16 cellular contexts compared by ENCODE assay signal in the genomic region with DNA sequence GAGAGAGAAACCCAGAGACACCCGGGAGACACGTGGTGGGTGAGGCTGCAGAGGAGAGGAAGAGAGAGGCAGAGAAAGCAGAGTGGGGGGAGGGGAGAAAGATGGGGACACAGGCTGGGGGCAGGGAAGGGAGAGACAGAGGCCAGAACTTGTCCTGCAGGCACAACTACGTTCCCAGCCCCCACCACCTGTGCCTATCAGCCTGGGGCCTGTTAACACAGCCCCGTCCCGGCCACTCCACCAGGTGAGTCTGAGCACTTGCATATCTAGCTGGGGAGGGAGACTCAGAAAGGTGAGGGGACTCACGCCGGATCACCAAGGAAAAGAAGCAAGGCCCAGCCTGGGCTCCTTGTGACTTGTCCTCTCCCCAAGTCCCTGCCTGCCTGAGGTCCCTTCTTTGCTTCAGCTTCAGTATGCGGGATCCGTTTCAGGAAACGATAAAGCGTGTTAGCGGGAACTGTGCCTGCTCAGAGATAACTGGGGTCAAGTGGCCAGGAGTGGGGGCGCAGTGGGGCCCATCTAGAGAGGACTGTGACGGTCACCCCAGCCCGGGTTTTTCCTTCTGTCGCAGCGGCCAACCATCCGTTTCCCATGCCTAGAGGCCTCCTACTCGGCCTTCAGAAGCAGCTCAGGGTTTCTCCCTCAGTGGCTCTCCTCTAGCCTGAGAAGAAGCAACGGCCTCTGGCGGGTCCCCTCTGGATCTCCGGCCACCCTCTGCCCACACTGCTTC. TPM values are rescaled to one million over a fixed set of nuclear protein-coding genes. Genes with fewer than 3 reads are reported as not detected.
DNase-seq lines count a peak whose midpoint lies in the region; ATAC-seq and TF ChIP-seq lines count a peak whose summit lies in the region.
"Had no signal": no experiment of that assay in that cellular context is flagged by ENCODE, and none has a peak within 500 bp of the region (broad histone marks: within the 10 kb centered on the region; RNA-seq: fewer than 3 reads in every experiment).

No MANE protein-coding gene starts in this region.

- H3K27ac ChIP-seq in Panc1 (ENCODE audit: low read length), result peak overlapping the region; percentile 46; the same call in 1 of the 2 replicates
- H3K27ac ChIP-seq in neural progenitor cell, result peak overlapping the region; percentile 33
- H3K27ac ChIP-seq: spleen, testis had no signal

- H3K4me3 ChIP-seq in Panc1 (ENCODE audit: low read depth in 2 of 2, low read length in 2 of 2) (no peak overlapping the region), iPS-18c (ENCODE audit: insufficient read depth, low read depth, low read length) (peak overlapping the region; percentile 6; the same call in 1 of the 2 replicates), neural progenitor cell (no peak overlapping the region), MG63 (no peak overlapping the region)
- H3K4me3 ChIP-seq: spleen, testis had no signal

- ATAC-seq in Panc1, result peak; percentile 37; the same call in 1 of the 2 replicates
- ATAC-seq: activated T-cell treated with anti-CD3 and anti-CD28 coated beads, Interleukin-2, amount 50 U/mL, for 4 hours had no signal

- POLR2A ChIA-PET in Panc1 (lab: Charles Lee), result no interaction called here

- no peak overlapping the region for H3K9ac ChIP-seq in neural progenitor cell

- no peaks in the 10 kb centered on the region for H3K36me3 ChIP-seq in Panc1 (ENCODE audit: control insufficient read depth, insufficient read depth, low read length)
- H3K36me3 ChIP-seq in neural progenitor cell, result no peaks in the 10 kb centered on the region
- H3K36me3 ChIP-seq in MG63, result no peaks in the 10 kb centered on the region
- H3K36me3 ChIP-seq: spleen had no signal

- H3K27me3 ChIP-seq in Panc1 (ENCODE audit: control insufficient read depth, insufficient read depth, low read length) (no peaks in the 10 kb centered on the region), neural progenitor cell (no peaks in the 10 kb centered on the region), MG63 (no peaks in the 10 kb centered on the region)
- H3K27me3 ChIP-seq: testis had no signal

- CTCF ChIA-PET in Panc1 (lab: Charles Lee), result interaction anchor here (1.3 to 1.8 kb wide), 2 partner anchors 11 to 79 kb away, joined by 5 to 7 read pairs; a partner anchor contains a TSS

- H3K4me1 ChIP-seq in Panc1 (ENCODE audit: control insufficient read depth, insufficient read depth, low read length) (peaks cover 25% of the 10 kb centered on the region), neural progenitor cell (peaks cover 57% of the 10 kb centered on the region)

- intact Hi-C loops in Panc1 (cut with micrococcal nuclease; ENCODE audit: unreplicated experiment), result no loop called here

- no peaks in the 10 kb centered on the region for H3K36me3 Mint-ChIP-seq in neural progenitor cell
- H3K36me3 Mint-ChIP-seq in activated T-cell treated with anti-CD3 and anti-CD28 coated beads, Interleukin-2, amount 50 U/mL, for 24 hours (ENCODE audit: low read depth), result no peaks in the 10 kb centered on the region
- H3K36me3 Mint-ChIP-seq: activated CD4-positive, alpha-beta memory T cell treated with anti-CD3 and anti-CD28 coated beads for 36 hours; naive B cell had no signal

- H3K9me3 ChIP-seq in Panc1 (ENCODE audit: control insufficient read depth, insufficient read depth, low read depth, low read length) (no peaks in the 10 kb centered on the region), iPS-18c (ENCODE audit: control insufficient read depth, insufficient read depth, low read length) (peaks cover under 1% of the 10 kb centered on the region), neural progenitor cell (ENCODE audit: low read depth) (no peaks in the 10 kb centered on the region), MG63 (no peaks in the 10 kb centered on the region)
- H3K9me3 ChIP-seq: spleen, testis had no signal

- peaks cover 83% of the 10 kb centered on the region for H3K79me2 ChIP-seq in neural progenitor cell (ENCODE audit: low read depth)

- H3F3A ChIP-seq in neural progenitor cell (ENCODE audit: low read depth), result peaks cover 33% of the 10 kb centered on the region

- peaks cover 10% of the 10 kb centered on the region for H3K27me3 Mint-ChIP-seq in neural progenitor cell (ENCODE audit: insufficient read depth, low read depth)
- H3K27me3 Mint-ChIP-seq in activated T-cell treated with anti-CD3 and anti-CD28 coated beads, Interleukin-2, amount 50 U/mL, for 24 hours, result peaks cover 3% of the 10 kb centered on the region

- peaks cover 37% of the 10 kb centered on the region for H4K20me1 ChIP-seq in neural progenitor cell (ENCODE audit: low read depth)

- H3K27ac Mint-ChIP-seq in neural progenitor cell, result peak overlapping the region; percentile 46
- H3K27ac Mint-ChIP-seq in activated T-cell treated with anti-CD3 and anti-CD28 coated beads, Interleukin-2, amount 50 U/mL, for 24 hours, result no peak overlapping the region
- H3K27ac Mint-ChIP-seq: activated CD4-positive, alpha-beta memory T cell treated with anti-CD3 and anti-CD28 coated beads for 36 hours; naive B cell had no signal

- H3K4me1 Mint-ChIP-seq in neural progenitor cell, result peaks cover 42% of the 10 kb centered on the region
- no peaks in the 10 kb centered on the region for H3K4me1 Mint-ChIP-seq in activated T-cell treated with anti-CD3 and anti-CD28 coated beads, Interleukin-2, amount 50 U/mL, for 24 hours (ENCODE audit: low read depth)

- no peaks in the 10 kb centered on the region for H3K9me3 Mint-ChIP-seq in neural progenitor cell
- no peaks in the 10 kb centered on the region for H3K9me3 Mint-ChIP-seq in activated T-cell treated with anti-CD3 and anti-CD28 coated beads, Interleukin-2, amount 50 U/mL, for 24 hours
- H3K9me3 Mint-ChIP-seq: activated CD4-positive, alpha-beta memory T cell treated with anti-CD3 and anti-CD28 coated beads for 36 hours; activated T-cell treated with anti-CD3 and anti-CD28 coated beads, Interleukin-2, amount 50 U/mL, for 4 hours; naive B cell had no signal

- BruUV-seq in Panc1 (replicated peaks; lab: Mats Ljungman, UMichigan), result no TSS peak

- peak overlapping the region; percentile 53 for H3K4me3 Mint-ChIP-seq in neural progenitor cell
- H3K4me3 Mint-ChIP-seq in activated T-cell treated with anti-CD3 and anti-CD28 coated beads, Interleukin-2, amount 50 U/mL, for 24 hours, result no peak overlapping the region
- H3K4me3 Mint-ChIP-seq: activated CD4-positive, alpha-beta memory T cell treated with anti-CD3 and anti-CD28 coated beads for 36 hours; activated T-cell treated with anti-CD3 and anti-CD28 coated beads, Interleukin-2, amount 50 U/mL, for 4 hours; naive B cell had no signal

- DNase-seq in GM20000 (ENCODE audit: low spot score), result peak; percentile 26
- no peak for DNase-seq in Panc1 (ENCODE audit: low read depth, low spot score)
- DNase-seq in neural progenitor cell (ENCODE audit: low spot score), result no peak
- DNase-seq in activated T-cell treated with anti-CD3 and anti-CD28 coated beads, Interleukin-2, amount 50 U/mL, for 24 hours, result no peak
- DNase-seq in occipital lobe (lab: John Stamatoyannopoulos, UW), result no peak
- DNase-seq in activated CD4-positive, alpha-beta T cell treated with anti-CD3 and anti-CD28 coated beads, Interleukin-2, amount 50 U/mL, for 48 hours, result no peak
- DNase-seq in MG63, result no peak
- DNase-seq: activated CD4-positive, alpha-beta memory T cell treated with anti-CD3 and anti-CD28 coated beads for 36 hours; activated naive CD4-positive, alpha-beta T cell treated with anti-CD3 and anti-CD28 coated beads, Interleukin-2, amount 50 U/mL, for 16 hours; activated T-cell treated with anti-CD3 and anti-CD28 coated beads, Interleukin-2, amount 50 U/mL, for 4 hours; naive B cell; NCI-H2171; spleen; testis had no signal

- TF ChIP-seq CTCF in GM20000 (IDR thresholded peaks at IDR 0.05; ENCODE audit: extremely low read depth, missing control alignments) (no peak), Panc1 (IDR thresholded peaks at IDR 0.05) (no peak), neural progenitor cell (IDR thresholded peaks at IDR 0.05) (no peak)

- in situ Hi-C loops in Panc1 (cut with HindIII; ENCODE audit: low pct_unique_long_range_greater_than_20kb, low sequenced_read_pairs), result no loop called here

- H3K4me2 ChIP-seq in neural progenitor cell, result peak overlapping the region; percentile 66

- no peak overlapping the region for H2AFZ ChIP-seq in neural progenitor cell (replicated peaks)

RNA-seq across cellular contexts. Expression of a gene that starts 10.3 kb away (rescaled TPM):
- total RNA-seq in Panc1 (2021; ENCODE audit: unreplicated experiment) (18.2 TPM), neural progenitor cell (ENCODE audit: low replicate concordance) (7.9 and 28.2 TPM in 2 replicates), occipital lobe (45.7 TPM)
- 43.8 TPM for polyA plus RNA-seq in Panc1 (2012; ENCODE audit: insufficient read length)
- total RNA-seq in MG63 (2014; rRNA removed; shearing (Covaris generic); ENCODE audit: low replicate concordance), result 0.44 TPM in 1 of 2 replicates, not detected in the other
- total RNA-seq: activated CD4-positive, alpha-beta memory T cell treated with anti-CD3 and anti-CD28 coated beads for 36 hours; activated T-cell treated with anti-CD3 and anti-CD28 coated beads, Interleukin-2, amount 50 U/mL, for 4 hours; fibroblast of villous mesenchyme had no signal
